19 cellular contexts compared by ENCODE assay signal in the genomic region with DNA sequence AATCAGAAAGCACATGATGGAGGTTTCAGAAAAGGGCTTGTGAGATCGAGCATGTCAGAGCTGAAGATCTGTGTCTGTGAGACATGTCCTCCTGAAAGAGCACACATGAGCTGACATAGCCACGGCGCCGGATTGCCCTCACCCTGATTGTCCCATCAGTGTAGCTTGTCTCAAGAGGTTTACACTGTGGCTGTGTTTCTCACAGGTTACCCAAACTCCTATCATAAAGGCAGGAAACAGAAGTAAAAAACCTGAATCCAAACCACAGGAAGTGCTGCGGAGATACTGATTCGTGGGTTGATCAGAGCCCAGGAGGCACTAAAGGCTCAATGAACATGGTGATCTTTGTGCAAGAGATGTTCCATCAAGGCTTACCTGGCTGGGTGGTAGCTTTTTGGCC. TPM values are rescaled to one million over a fixed set of nuclear protein-coding genes. Genes with fewer than 3 reads are reported as not detected.
DNase-seq lines count a peak whose midpoint lies in the region; ATAC-seq, FAIRE-seq and TF ChIP-seq lines count a peak whose summit lies in the region.
"Had no signal": no experiment of that assay in that cellular context is flagged by ENCODE, and none has a peak within 500 bp of the region (broad histone marks: within the 10 kb centered on the region; RNA-seq: fewer than 3 reads in every experiment).

No MANE protein-coding gene starts in this region.

- peak overlapping the region; percentile 18 for H3K4me3 Mint-ChIP-seq in activated CD8-positive, alpha-beta memory T cell treated with anti-CD3 and anti-CD28 coated beads, Interleukin-2, amount 10 ng/mL, durations not matched to agents 7 days and 5 days
- H3K4me3 Mint-ChIP-seq in brain (peak overlapping the region in 1 of 5 experiments; percentile 42), progenitor cell of endocrine pancreas (ENCODE audit: low read depth) (no peak overlapping the region)
- H3K4me3 Mint-ChIP-seq: activated B cell treated with CpG ODN at 0.5 μM for 24 hours had no signal

- H3K4me3 ChIP-seq in small intestine (ENCODE audit: low read depth in 1 of 2, low read length in 2 of 2), result no peak overlapping the region
- H3K4me3 ChIP-seq: A549, HAP-1, right lobe of liver, upper lobe of left lung had no signal

- H3K9me3 ChIP-seq in small intestine (ENCODE audit: control insufficient read depth, low read depth), result no peaks in the 10 kb centered on the region
- H3K9me3 ChIP-seq: A549, HAP-1, right lobe of liver, upper lobe of left lung had no signal

- WGBS in small intestine, 3 donors, result 55 to 80% (median 59%) methylated on average over 6 of the region's 6 CpGs

- H3K27me3 ChIP-seq in small intestine (ENCODE audit: control insufficient read depth in 2 of 2, insufficient read depth in 2 of 2, low read length in 2 of 2), result no peaks in the 10 kb centered on the region
- H3K27me3 ChIP-seq: right lobe of liver, upper lobe of left lung had no signal

- peak overlapping the region; percentile 85 for H3K27ac Mint-ChIP-seq in activated CD8-positive, alpha-beta memory T cell treated with anti-CD3 and anti-CD28 coated beads, Interleukin-2, amount 10 ng/mL, durations not matched to agents 7 days and 5 days
- H3K27ac Mint-ChIP-seq in brain (peak overlapping the region in 4 of 5 experiments; percentile 59 to 83 (median 74)), progenitor cell of endocrine pancreas (no peak overlapping the region)
- H3K27ac Mint-ChIP-seq: activated B cell treated with CpG ODN at 0.5 μM for 24 hours had no signal

- FAIRE-seq in small intestine (lab: Jason Lieb, UNC), result no peak
- FAIRE-seq: A549, keratinocyte had no signal

- H3K36me3 Mint-ChIP-seq in activated CD8-positive, alpha-beta memory T cell treated with anti-CD3 and anti-CD28 coated beads, Interleukin-2, amount 10 ng/mL, durations not matched to agents 7 days and 5 days, result peaks cover 6% of the 10 kb centered on the region
- H3K36me3 Mint-ChIP-seq in brain (no peaks in the 10 kb centered on the region), progenitor cell of endocrine pancreas (ENCODE audit: insufficient read depth) (no peaks in the 10 kb centered on the region)

- H3K9me3 Mint-ChIP-seq in activated CD8-positive, alpha-beta memory T cell treated with anti-CD3 and anti-CD28 coated beads, Interleukin-2, amount 10 ng/mL, durations not matched to agents 7 days and 5 days (ENCODE audit: low read depth), result no peaks in the 10 kb centered on the region
- peaks cover 0 to 3% (median 0%) of the 10 kb centered on the region in 5 experiments for H3K9me3 Mint-ChIP-seq in brain
- H3K9me3 Mint-ChIP-seq in progenitor cell of endocrine pancreas (ENCODE audit: low read depth), result no peaks in the 10 kb centered on the region
- H3K9me3 Mint-ChIP-seq: activated B cell treated with CpG ODN at 0.5 μM for 24 hours had no signal

- no peaks in the 10 kb centered on the region for H3K27me3 Mint-ChIP-seq in activated CD8-positive, alpha-beta memory T cell treated with anti-CD3 and anti-CD28 coated beads, Interleukin-2, amount 10 ng/mL, durations not matched to agents 7 days and 5 days
- no peaks in the 10 kb centered on the region for H3K27me3 Mint-ChIP-seq in brain
- no peaks in the 10 kb centered on the region for H3K27me3 Mint-ChIP-seq in progenitor cell of endocrine pancreas
- H3K27me3 Mint-ChIP-seq: activated B cell treated with CpG ODN at 0.5 μM for 24 hours had no signal

- peaks cover 82% of the 10 kb centered on the region for H3K4me1 Mint-ChIP-seq in activated CD8-positive, alpha-beta memory T cell treated with anti-CD3 and anti-CD28 coated beads, Interleukin-2, amount 10 ng/mL, durations not matched to agents 7 days and 5 days
- H3K4me1 Mint-ChIP-seq in brain (peaks cover 27% of the 10 kb centered on the region), progenitor cell of endocrine pancreas (ENCODE audit: low read depth) (peaks cover 13% of the 10 kb centered on the region)

- DNase-seq in activated CD8-positive, alpha-beta memory T cell treated with anti-CD3 and anti-CD28 coated beads, Interleukin-2, amount 10 ng/mL, durations not matched to agents 7 days and 5 days, result peak; percentile 79
- DNase-seq in activated CD8-positive, alpha-beta memory T cell treated with anti-CD3 and anti-CD28 coated beads for 24 hours, result no peak
- DNase-seq in T-helper 22 cell (ENCODE audit: low read depth) (peak; percentile 38), small intestine (peak; percentile 61), progenitor cell of endocrine pancreas (ENCODE audit: low spot score, unreplicated experiment) (no peak), substantia nigra (lab: John Stamatoyannopoulos, UW) (no peak)
- DNase-seq: activated B cell treated with CpG ODN at 0.5 μM for 24 hours, foreskin melanocyte, IMR-90, NCI-H1694 treated with DMSO at 0.1 percent for 48 hours, NCI-H774, upper lobe of left lung had no signal

- peak; percentile 17 for ATAC-seq in activated CD8-positive, alpha-beta memory T cell treated with anti-CD3 and anti-CD28 coated beads, Interleukin-2, amount 10 ng/mL, durations not matched to agents 7 days and 5 days
- ATAC-seq in GM19035 (IDR thresholded peaks at IDR 0.05; ENCODE audit: unreplicated experiment), result no peak
- ATAC-seq: A549, right lobe of liver, Right ventricle myocardium inferior had no signal

- TF ChIP-seq CTCF in brain (conservative IDR thresholded peaks at IDR 0.05) (no peak), progenitor cell of endocrine pancreas (IDR thresholded peaks at IDR 0.05; ENCODE audit: unreplicated experiment) (no peak)

- peaks cover 0 to 6% of the 10 kb centered on the region in 2 donors for H3K4me1 ChIP-seq in small intestine (ENCODE audit: control insufficient read depth in 2 of 2, insufficient read depth in 1 of 2, low read depth in 1 of 2, low read length in 1 of 2)

- H3K27ac ChIP-seq in small intestine (ENCODE audit: low read depth in 1 of 2, low read length in 1 of 2) (peak overlapping the region in 1 of 2 donors; percentile 29), substantia nigra (ENCODE audit: low read depth, low read length, poor library complexity, severe bottlenecking) (no peak overlapping the region)
- H3K27ac ChIP-seq: A549, right lobe of liver, upper lobe of left lung had no signal

- no peaks in the 10 kb centered on the region for H3K36me3 ChIP-seq in small intestine (ENCODE audit: control insufficient read depth in 2 of 2, insufficient read depth in 2 of 2, low read length in 2 of 2)
- H3K36me3 ChIP-seq: right lobe of liver had no signal

- CTCF ChIA-PET in activated CD8-positive, alpha-beta memory T cell treated with anti-CD3 and anti-CD28 coated beads, Interleukin-2, amount 10 ng/mL, durations not matched to agents 7 days and 5 days (lab: Charles Lee), result interaction anchor here (1.1 to 3.6 kb wide), 5 partner anchors 13 to 128 kb away, joined by 3 to 17 read pairs (median 5); partner anchors contain the start of gene ZNF862

RNA-seq across cellular contexts. Expression of gene ATP6V0E2, which starts 3.9 kb away (rescaled TPM):
- total RNA-seq in activated CD8-positive, alpha-beta memory T cell treated with anti-CD3 and anti-CD28 coated beads, Interleukin-2, amount 10 ng/mL, durations not matched to agents 7 days and 5 days, result 10 to 100 TPM; 63.1 to 71.3 TPM
- 390 TPM for polyA plus RNA-seq in brain (ENCODE audit: insufficient read depth, low read depth, low replicate concordance)
- 10 to 100 TPM in 1 of 3 donors, 1 to 10 TPM in 2; 4.9 to 33.8 (median 5.4) TPM for polyA plus RNA-seq in small intestine
- 49.4 and 50.8 TPM in 2 replicates for total RNA-seq in progenitor cell of endocrine pancreas

RNA-seq across cellular contexts. Expression of gene ZNF862, which starts 31.7 kb away (rescaled TPM):
- 10 to 100 TPM; 23.1 to 24.8 TPM for total RNA-seq in activated CD8-positive, alpha-beta memory T cell treated with anti-CD3 and anti-CD28 coated beads, Interleukin-2, amount 10 ng/mL, durations not matched to agents 7 days and 5 days
- polyA plus RNA-seq in brain (ENCODE audit: insufficient read depth, low read depth, low replicate concordance) (10.0 TPM), small intestine (1 to 10 TPM; 3.2 to 8.1 (median 5.2) TPM)
- total RNA-seq in progenitor cell of endocrine pancreas, result 19.5 and 22.8 TPM in 2 replicates

Comparison
In these comparisons a context has a peak if more than half of its experiments do, and no peak if none do; other contexts are left out.
1. DNase-seq: peak in activated CD8-positive, alpha-beta memory T cell treated with anti-CD3 and anti-CD28 coated beads, Interleukin-2, amount 10 ng/mL, durations not matched to agents 7 days and 5 days (single experiment), T-helper 22 cell (single experiment) and small intestine (single experiment); none in activated CD8-positive, alpha-beta memory T cell treated with anti-CD3 and anti-CD28 coated beads for 24 hours (single experiment), progenitor cell of endocrine pancreas (single experiment) and substantia nigra (0 of 49).